22 cellular contexts compared by ENCODE assay signal in the genomic region with DNA sequence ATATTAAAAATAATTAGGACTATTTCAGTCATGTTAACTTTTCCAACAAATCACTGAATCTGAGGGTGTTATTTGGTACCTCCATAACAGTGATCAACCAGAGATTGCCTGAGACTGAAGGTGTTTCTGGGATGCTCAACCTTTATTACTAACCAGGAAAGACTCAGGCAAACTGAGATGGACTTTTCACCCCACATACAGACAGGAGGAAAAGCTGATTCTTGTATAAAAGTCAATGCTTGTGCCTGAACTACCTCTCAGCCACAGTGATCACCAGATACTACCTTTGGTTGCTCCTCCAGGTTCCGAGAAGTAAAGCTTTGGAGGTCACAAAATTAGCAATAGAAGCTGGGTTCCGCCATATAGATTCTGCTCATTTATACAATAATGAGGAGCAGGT. TPM values are rescaled to one million over a fixed set of nuclear protein-coding genes. Genes with fewer than 3 reads are reported as not detected.
DNase-seq lines count a peak whose midpoint lies in the region; ATAC-seq and TF ChIP-seq lines count a peak whose summit lies in the region.
"Had no signal": no experiment of that assay in that cellular context is flagged by ENCODE, and none has a peak within 500 bp of the region (broad histone marks: within the 10 kb centered on the region; RNA-seq: fewer than 3 reads in every experiment).

No MANE protein-coding gene starts in this region.

- H3K9me3 ChIP-seq in Loucy (ENCODE audit: insufficient read depth, low read depth, low read length), result no peaks in the 10 kb centered on the region
- H3K9me3 ChIP-seq in duodenal mucosa (ENCODE audit: control insufficient read depth in 1 of 2, low read length in 2 of 2), result no peaks in the 10 kb centered on the region
- no peaks in the 10 kb centered on the region for H3K9me3 ChIP-seq in lower lobe of right lung
- no peaks in the 10 kb centered on the region for H3K9me3 ChIP-seq in thoracic aorta
- H3K9me3 ChIP-seq in adrenal gland (replicated peaks in 1 of 3), result no peaks in the 10 kb centered on the region

- H3K9ac ChIP-seq in Loucy (ENCODE audit: low read depth, low read length, poor library complexity, severe bottlenecking), result peak overlapping the region; percentile 96
- peak overlapping the region in 1 of 2 donors; percentile 72 for H3K9ac ChIP-seq in duodenal mucosa (ENCODE audit: low read depth in 1 of 2, low read length in 2 of 2)

- no peak overlapping the region for H3K27ac Mint-ChIP-seq in type B pancreatic cell
- H3K27ac Mint-ChIP-seq: activated CD4-positive, alpha-beta T cell treated with anti-CD3 and anti-CD28 coated beads, Interleukin-2, amount 10 ng/mL, durations not matched to agents 24 days and 14 days; B cell; stimulated activated naive B cell treated with anti-CD40 and anti-IgM and Interleukin-4, amounts not matched to agents 10 μg/mL and 1 μg/mL and 100 μg/mL, for 72 hours; T-cell had no signal

- no peaks in the 10 kb centered on the region for H3F3A ChIP-seq in Loucy (ENCODE audit: low read depth)

- no peaks in the 10 kb centered on the region for H3K27me3 Mint-ChIP-seq in type B pancreatic cell
- H3K27me3 Mint-ChIP-seq: stimulated activated naive B cell treated with anti-CD40 and anti-IgM and Interleukin-4, amounts not matched to agents 10 μg/mL and 1 μg/mL and 100 μg/mL, for 72 hours had no signal

- H3K27me3 ChIP-seq in Loucy (ENCODE audit: insufficient read depth, low read length, poor library complexity, severe bottlenecking), result no peaks in the 10 kb centered on the region
- no peaks in the 10 kb centered on the region for H3K27me3 ChIP-seq in duodenal mucosa (ENCODE audit: control insufficient read depth in 1 of 2, insufficient read depth in 2 of 2, low read length in 2 of 2)
- no peaks in the 10 kb centered on the region for H3K27me3 ChIP-seq in lower lobe of right lung (ENCODE audit: low read depth)
- H3K27me3 ChIP-seq in thoracic aorta (replicated peaks; ENCODE audit: insufficient read depth), result no peaks in the 10 kb centered on the region
- no peaks in the 10 kb centered on the region for H3K27me3 ChIP-seq in adrenal gland

- H3K36me3 ChIP-seq in Loucy (ENCODE audit: insufficient read depth, low read length) (peaks cover 10% of the 10 kb centered on the region; the same call in 1 of the 2 replicates), duodenal mucosa (ENCODE audit: control insufficient read depth in 1 of 2, insufficient read depth in 2 of 2, low read length in 2 of 2) (peaks cover 16 to 34% of the 10 kb centered on the region in 2 donors), lower lobe of right lung (peaks cover 39% of the 10 kb centered on the region), thoracic aorta (peaks cover 20% of the 10 kb centered on the region), adrenal gland (replicated peaks in 1 of 2) (peaks cover 0 to 19% of the 10 kb centered on the region in 2 donors)

- H3K4me3 ChIP-seq in Loucy (ENCODE audit: low read length, poor library complexity, severe bottlenecking) (peak overlapping the region; percentile 89), duodenal mucosa (ENCODE audit: low read depth in 1 of 2, low read length in 2 of 2) (peak overlapping the region; percentile 81 to 89), lower lobe of right lung (peak overlapping the region; percentile 69), thoracic aorta (peak overlapping the region; percentile 77), adrenal gland (peak overlapping the region in 2 of 4 donors; percentile 3 to 48)

- H4K20me1 ChIP-seq in Loucy (ENCODE audit: insufficient read depth, low read length, poor library complexity, severe bottlenecking), result no peaks in the 10 kb centered on the region

- intact Hi-C loops in lower lobe of right lung (cut with DNase I), result loop anchor here (10.0 kb wide), 1 partner anchor 241 kb away; no protein-coding TSS in a partner anchor
- intact Hi-C loops in adrenal gland (cut with DNase I), result loop anchor here (10.0 kb wide), 2 partner anchors 71 to 81 kb away; no protein-coding TSS in a partner anchor

- no peak for TF ChIP-seq POLR2A in adrenal gland (IDR thresholded peaks at IDR 0.05)

- H3K27ac ChIP-seq in duodenal mucosa (ENCODE audit: low read depth, low read length), result no peak overlapping the region
- H3K27ac ChIP-seq in lower lobe of right lung, result no peak overlapping the region
- peak overlapping the region in 1 of 2 donors; percentile 77 for H3K27ac ChIP-seq in thoracic aorta
- no peak overlapping the region for H3K27ac ChIP-seq in adrenal gland

- TF ChIP-seq CTCF in Loucy (conservative IDR thresholded peaks at IDR 0.05; ENCODE audit: low read length) (no peak), lower lobe of right lung (IDR thresholded peaks at IDR 0.05) (no peak), thoracic aorta (IDR thresholded peaks at IDR 0.05) (no peak), type B pancreatic cell (conservative IDR thresholded peaks at IDR 0.05) (no peak), adrenal gland (IDR thresholded peaks at IDR 0.05) (no peak)

- H3K4me1 ChIP-seq in Loucy (ENCODE audit: insufficient read depth, low read length, poor library complexity, severe bottlenecking) (peaks cover 50% of the 10 kb centered on the region), duodenal mucosa (ENCODE audit: control insufficient read depth in 1 of 2, insufficient read depth in 2 of 2, low read length in 2 of 2) (peaks cover 0 to 3% of the 10 kb centered on the region in 2 donors), lower lobe of right lung (peaks cover 16% of the 10 kb centered on the region), thoracic aorta (ENCODE audit: control insufficient read depth in 1 of 2, low read depth in 2 of 2) (peaks cover 3 to 21% of the 10 kb centered on the region in 2 donors), adrenal gland (replicated peaks in 1 of 2) (peaks cover 0 to 14% of the 10 kb centered on the region in 2 donors)

- H3K4me2 ChIP-seq in Loucy (ENCODE audit: low read depth, low read length, poor library complexity, severe bottlenecking), result peak overlapping the region; percentile 75

- H3K9me3 Mint-ChIP-seq in type B pancreatic cell, result peaks cover 4% of the 10 kb centered on the region
- H3K9me3 Mint-ChIP-seq: activated CD4-positive, alpha-beta T cell treated with anti-CD3 and anti-CD28 coated beads, Interleukin-2, amount 10 ng/mL, durations not matched to agents 24 days and 14 days had no signal

- H3K9me2 ChIP-seq in Loucy (replicated peaks; ENCODE audit: low read depth, low read length), result no peaks in the 10 kb centered on the region

- peaks cover 5% of the 10 kb centered on the region for H3K4me1 Mint-ChIP-seq in type B pancreatic cell (ENCODE audit: unreplicated experiment)
- H3K4me1 Mint-ChIP-seq: B cell, neural crest cell had no signal

- 70 to 100% (median 96%) methylated on average over 2 of the region's 2 CpGs for WGBS in adrenal gland, 4 donors

- peaks cover 32% of the 10 kb centered on the region for H3K79me2 ChIP-seq in Loucy (ENCODE audit: insufficient read depth, low read length)

- H2AFZ ChIP-seq in Loucy (ENCODE audit: low read length), result no peak overlapping the region

- no peak overlapping the region for H3K4me3 Mint-ChIP-seq in type B pancreatic cell
- H3K4me3 Mint-ChIP-seq: activated CD4-positive, alpha-beta T cell treated with anti-CD3 and anti-CD28 coated beads, Interleukin-2, amount 10 ng/mL, durations not matched to agents 24 days and 14 days; B cell; neural crest cell; stimulated activated naive B cell treated with anti-CD40 and anti-IgM and Interleukin-4, amounts not matched to agents 10 μg/mL and 1 μg/mL and 100 μg/mL, for 72 hours had no signal

- no peaks in the 10 kb centered on the region for H3K36me3 Mint-ChIP-seq in type B pancreatic cell
- H3K36me3 Mint-ChIP-seq: stimulated activated naive B cell treated with anti-CD40 and anti-IgM and Interleukin-4, amounts not matched to agents 10 μg/mL and 1 μg/mL and 100 μg/mL, for 72 hours; T-cell had no signal

- ATAC-seq in lower lobe of right lung (no peak), thoracic aorta (ENCODE audit: insufficient number of reproducible peaks, low FRiP score, low read depth) (no peak)
- ATAC-seq: stimulated activated naive B cell treated with anti-CD40 and anti-IgM and Interleukin-4, amounts not matched to agents 10 μg/mL and 1 μg/mL and 100 μg/mL, for 72 hours; T-cell had no signal

- DNase-seq in lower lobe of right lung, result no peak
- DNase-seq in thoracic aorta (ENCODE audit: low spot score), result no peak
- no peak for DNase-seq in activated T-cell treated with anti-CD3 and anti-CD28 coated beads, Interleukin-2, amount 50 U/mL, for 48 hours
- DNase-seq in type B pancreatic cell (ENCODE audit: extremely low spot score, unreplicated experiment), result no peak
- no peak for DNase-seq in adrenal gland
- DNase-seq: activated CD4-positive, alpha-beta T cell treated with anti-CD3 and anti-CD28 coated beads, Interleukin-2, amount 10 ng/mL, durations not matched to agents 24 days and 14 days; activated gamma-delta T cell; amygdala; cerebellar nuclear complex; GOT3; IMR-90; MM.1S; NCI-H187; NCI-H446 treated with DMSO at 0.1 percent for 48 hours; SHP77; stimulated activated naive B cell treated with anti-CD40 and anti-IgM and Interleukin-4, amounts not matched to agents 10 μg/mL and 1 μg/mL and 100 μg/mL, for 72 hours; T-cell; trophoblast cell had no signal

RNA-seq across cellular contexts. Expression of gene AKR1C3, which starts 1.9 kb away (rescaled TPM):
- 84.4 TPM for total RNA-seq in lower lobe of right lung
- total RNA-seq in thoracic aorta, result 10 to 100 TPM; 77.4 to 92.9 TPM
- total RNA-seq in type B pancreatic cell (ENCODE audit: low replicate concordance), result 9.5 and 14.6 TPM in 2 replicates
- 10 to 100 TPM; 28.5 to 74.8 (median 58.6) TPM for total RNA-seq in adrenal gland
- polyA plus RNA-seq in adrenal gland, result 10 to 100 TPM; 22.8 to 36.8 (median 31.7) TPM
- total RNA-seq: activated CD4-positive, alpha-beta T cell treated with anti-CD3 and anti-CD28 coated beads, Interleukin-2, amount 10 ng/mL, durations not matched to agents 24 days and 14 days had no signal
